Comparison of ENCODE assay signal across 1 cellular context in genomic region chr2:85257359-85258193, GRCh38.
TF ChIP-seq lines count a peak whose summit lies in the region.

No MANE protein-coding gene starts in this region.

TF ChIP-seq in IMR-90, 13 proteins besides CTCF, POLR2A, EP300 and RAD21:
- TF ChIP-seq ELK1 (IDR thresholded peaks at IDR 0.05; ENCODE audit: borderline replicate concordance, low read depth, low read length) (no peak), USF2 (IDR thresholded peaks at IDR 0.05; ENCODE audit: low read depth, low read length) (no peak), CEBPB (IDR thresholded peaks at IDR 0.05; ENCODE audit: low read depth, low read length) (no peak), FOS (IDR thresholded peaks at IDR 0.05; ENCODE audit: low read depth, low read length) (no peak), SMC3 (IDR thresholded peaks at IDR 0.05; ENCODE audit: low read depth, low read length) (no peak), RCOR1 (IDR thresholded peaks at IDR 0.05; ENCODE audit: insufficient replicate concordance, low read length) (no peak), MAFK (IDR thresholded peaks at IDR 0.05; ENCODE audit: low read depth, low read length) (no peak), NFE2L2 (IDR thresholded peaks at IDR 0.05; ENCODE audit: low read depth, low read length) (no peak), MXI1 (IDR thresholded peaks at IDR 0.05; ENCODE audit: borderline replicate concordance, low read depth, low read length) (no peak), MAZ (IDR thresholded peaks at IDR 0.05; ENCODE audit: borderline replicate concordance, low read depth, low read length) (no peak)
